21 cellular contexts compared by ENCODE assay signal in genomic region chr14:58832010-58832409, GRCh38.
DNase-seq lines count a peak whose midpoint lies in the region; ATAC-seq, FAIRE-seq and TF ChIP-seq lines count a peak whose summit lies in the region.
"Had no signal": no experiment of that assay in that cellular context is flagged by ENCODE, and none has a peak within 500 bp of the region (broad histone marks: within the 10 kb centered on the region; RNA-seq: fewer than 3 reads in every experiment).

No MANE protein-coding gene starts in this region.

- H3K36me3 ChIP-seq in small intestine (ENCODE audit: control insufficient read depth in 2 of 2, insufficient read depth in 2 of 2, low read length in 2 of 2), result no peaks in the 10 kb centered on the region
- no peaks in the 10 kb centered on the region for H3K36me3 ChIP-seq in upper lobe of right lung
- H3K36me3 ChIP-seq: gastroesophageal sphincter had no signal

- H3K27ac Mint-ChIP-seq in glutamatergic neuron (ENCODE audit: unreplicated experiment), result peak overlapping the region; percentile 28
- H3K27ac Mint-ChIP-seq: dendritic cell treated with granulocyte-macrophage colony-stimulating factor and Interleukin-4, amounts not matched to agents 40 ng/mL and 50 ng/mL, for 4 days had no signal

- H3K4me1 Mint-ChIP-seq in glutamatergic neuron (ENCODE audit: low read depth, unreplicated experiment), result peaks cover 12% of the 10 kb centered on the region

- DNase-seq in NCI-H510A treated with DMSO at 0.1 percent for 48 hours (lab: John Stamatoyannopoulos, UW) (peak; percentile 45), NCI-H510A (lab: John Stamatoyannopoulos, UW) (no peak), NCI-H524 (lab: John Stamatoyannopoulos, UW) (peak; percentile 99 to 100), glutamatergic neuron (peak; percentile 36), small intestine (peak; percentile 25), upper lobe of right lung (no peak), HEK293T (ENCODE audit: extremely low spot score) (no peak)
- DNase-seq in activated effector memory CD4-positive, alpha-beta T cell treated with anti-CD3 and anti-CD28 coated beads, Interleukin-2, amount 50 U/mL, for 16 hours, result no peak
- DNase-seq: activated naive CD4-positive, alpha-beta T cell treated with anti-CD3 and anti-CD28 coated beads, Interleukin-2, amount 50 U/mL, for 16 hours; body of pancreas; DMS153; erythroblast; GOT3; NCI-H1092; stimulated activated CD4-positive, alpha-beta T cell treated with anti-CD3 and anti-CD28 coated beads, Interleukin-15, amount 100 ng/mL, for 24 hours; stimulated activated naive CD4-positive, alpha-beta T cell treated with Interleukin-2 at 50 U/mL for 16 hours had no signal

- H3K36me3 Mint-ChIP-seq in glutamatergic neuron (ENCODE audit: unreplicated experiment), result no peaks in the 10 kb centered on the region

- CTCF ChIA-PET in HEK293T (lab: Yijun Ruan, JAX), result no interaction called here

- H3K4me1 ChIP-seq in small intestine (ENCODE audit: control insufficient read depth in 2 of 2, insufficient read depth in 1 of 2, low read depth in 1 of 2, low read length in 1 of 2), result peaks cover 2 to 3% of the 10 kb centered on the region in 2 donors
- H3K4me1 ChIP-seq in upper lobe of right lung, result peaks cover 6% of the 10 kb centered on the region
- H3K4me1 ChIP-seq: body of pancreas, gastroesophageal sphincter had no signal

- no peak for TF ChIP-seq CTCF in glutamatergic neuron (IDR thresholded peaks at IDR 0.05; ENCODE audit: partially characterized antibody, unreplicated experiment)
- TF ChIP-seq CTCF in upper lobe of right lung (IDR thresholded peaks at IDR 0.05), result no peak

- WGBS in small intestine, 3 donors, result 16 to 35% (median 25%) methylated on average over 3 of the region's 3 CpGs

- H3K27ac ChIP-seq in small intestine (ENCODE audit: low read depth in 1 of 2, low read length in 1 of 2) (no peak overlapping the region), upper lobe of right lung (no peak overlapping the region)
- H3K27ac ChIP-seq: body of pancreas, gastroesophageal sphincter, HL-60 had no signal

- no peak overlapping the region for H3K4me3 Mint-ChIP-seq in glutamatergic neuron (ENCODE audit: unreplicated experiment)
- H3K4me3 Mint-ChIP-seq: dendritic cell treated with granulocyte-macrophage colony-stimulating factor and Interleukin-4, amounts not matched to agents 40 ng/mL and 50 ng/mL, for 4 days had no signal

- H3K27me3 ChIP-seq in small intestine (ENCODE audit: control insufficient read depth in 2 of 2, insufficient read depth in 2 of 2, low read length in 2 of 2) (no peaks in the 10 kb centered on the region), upper lobe of right lung (no peaks in the 10 kb centered on the region)
- H3K27me3 ChIP-seq: body of pancreas, gastroesophageal sphincter had no signal

- H3K9me3 Mint-ChIP-seq in glutamatergic neuron (ENCODE audit: unreplicated experiment), result no peaks in the 10 kb centered on the region

- ATAC-seq in upper lobe of right lung, result no peak
- ATAC-seq: body of pancreas, gastroesophageal sphincter, K562 had no signal

- H3K4me3 ChIP-seq in small intestine (ENCODE audit: low read depth in 1 of 2, low read length in 2 of 2) (no peak overlapping the region), upper lobe of right lung (no peak overlapping the region)
- H3K4me3 ChIP-seq: body of pancreas, gastroesophageal sphincter, K562 had no signal

- no peak for FAIRE-seq in small intestine (lab: Jason Lieb, UNC)
- FAIRE-seq: A204.1, K562 had no signal

- H3K9me3 ChIP-seq in small intestine (ENCODE audit: control insufficient read depth, low read depth), result no peaks in the 10 kb centered on the region
- no peaks in the 10 kb centered on the region for H3K9me3 ChIP-seq in upper lobe of right lung
- H3K9me3 ChIP-seq: body of pancreas had no signal

- H3K27me3 Mint-ChIP-seq in glutamatergic neuron (ENCODE audit: unreplicated experiment), result peaks cover 3% of the 10 kb centered on the region
- H3K27me3 Mint-ChIP-seq: dendritic cell treated with granulocyte-macrophage colony-stimulating factor and Interleukin-4, amounts not matched to agents 40 ng/mL and 50 ng/mL, for 4 days had no signal

- POLR2A ChIA-PET in HEK293T (lab: Yijun Ruan, JAX), result no interaction called here

- intact Hi-C loops in upper lobe of right lung (cut with DNase I), result no loop called here

TF ChIP-seq in HEK293T, 16 proteins besides CTCF, POLR2A, EP300 and RAD21:
- no peak for TF ChIP-seq CTBP1 (IDR thresholded peaks at IDR 0.05; ENCODE audit: borderline replicate concordance)
TF ChIP-seq in HEK293T: peak in this region for 0.

Comparison
In these comparisons a context has a peak if more than half of its experiments do, and no peak if none do; other contexts are left out.
1. DNase-seq: peak in NCI-H510A treated with DMSO at 0.1 percent for 48 hours (single experiment), NCI-H524 (2 of 2), glutamatergic neuron (single experiment) and small intestine (single experiment); none in NCI-H510A (single experiment), upper lobe of right lung (single experiment), HEK293T (single experiment) and activated effector memory CD4-positive, alpha-beta T cell treated with anti-CD3 and anti-CD28 coated beads, Interleukin-2, amount 50 U/mL, for 16 hours (single experiment).